3 cellular contexts compared by ENCODE assay signal in genomic region chr20:2248837-2249236, GRCh38.
TF ChIP-seq lines count a peak whose summit lies in the region.

No MANE protein-coding gene starts in this region.

TF ChIP-seq in HepG2, 621 proteins besides CTCF, POLR2A, EP300 and RAD21:
- no peak for TF ChIP-seq KAT8 (CRISPR knock-in tag; IDR thresholded peaks at IDR 0.05)
- TF ChIP-seq ZSCAN22 (CRISPR knock-in tag; IDR thresholded peaks at IDR 0.05): no peak
- TF ChIP-seq ZNF276 (CRISPR knock-in tag; IDR thresholded peaks at IDR 0.05; ENCODE audit: low read depth): no peak
- TF ChIP-seq KDM4B (CRISPR knock-in tag; IDR thresholded peaks at IDR 0.05): no peak
- TF ChIP-seq ZNF512 (CRISPR knock-in tag; IDR thresholded peaks at IDR 0.05): 0 out of 2 replicates have a peak, but pooled peaks have one; percentile 43
- no peak for TF ChIP-seq TARDBP (CRISPR knock-in tag; IDR thresholded peaks at IDR 0.05)
- 0 out of 2 replicates have a peak, but pooled peaks have one; percentile 50 for TF ChIP-seq ATM (IDR thresholded peaks at IDR 0.05; ENCODE audit: borderline replicate concordance)
- TF ChIP-seq DNMT3B (CRISPR knock-in tag; conservative IDR thresholded peaks at IDR 0.05): no peak
- no peak for TF ChIP-seq ZNF674 (CRISPR knock-in tag; IDR thresholded peaks at IDR 0.05; ENCODE audit: low read depth)
- TF ChIP-seq ZKSCAN5 (CRISPR knock-in tag; IDR thresholded peaks at IDR 0.05): no peak
- no peak for TF ChIP-seq ZNF570 (CRISPR knock-in tag; IDR thresholded peaks at IDR 0.05; ENCODE audit: borderline replicate concordance)
- no peak for TF ChIP-seq STAG1 (CRISPR knock-in tag; IDR thresholded peaks at IDR 0.05)
- no peak for TF ChIP-seq PBX2 (CRISPR knock-in tag; IDR thresholded peaks at IDR 0.05)
- TF ChIP-seq ZNF629 (CRISPR knock-in tag; conservative IDR thresholded peaks at IDR 0.05): no peak

TF ChIP-seq in HEK293, 187 proteins besides CTCF, POLR2A, EP300 and RAD21:
- no peak for TF ChIP-seq ZBTB7A (tag by site-specific recombination; IDR thresholded peaks at IDR 0.05; ENCODE audit: low read depth)
- TF ChIP-seq ZNF366 (tag by site-specific recombination; conservative IDR thresholded peaks at IDR 0.05): peak; percentile 83
- no peak for TF ChIP-seq HOXC10 (CRISPR knock-in tag; IDR thresholded peaks at IDR 0.05)
- peak; percentile 98 for TF ChIP-seq PRDM1 (tag by site-specific recombination; IDR thresholded peaks at IDR 0.05)
- no peak for TF ChIP-seq KLF1 (tag by site-specific recombination; IDR thresholded peaks at IDR 0.05)
- no peak for TF ChIP-seq INSM2 (tag by site-specific recombination; IDR thresholded peaks at IDR 0.05)
- TF ChIP-seq ZNF513 (tag by site-specific recombination; IDR thresholded peaks at IDR 0.05): no peak
- TF ChIP-seq ZNF146 (tag by site-specific recombination; IDR thresholded peaks at IDR 0.05): no peak
- TF ChIP-seq REST (tag by site-specific recombination; IDR thresholded peaks at IDR 0.05): no peak
- TF ChIP-seq GLI2 (tag by site-specific recombination; IDR thresholded peaks at IDR 0.05; ENCODE audit: borderline replicate concordance, low read depth): no peak
TF ChIP-seq in HEK293: peak in this region for 2.

TF ChIP-seq in K562, 482 proteins besides CTCF, POLR2A, EP300 and RAD21:
- TF ChIP-seq ADNP (tag; IDR thresholded peaks at IDR 0.05) (no peak), HMG20A (CRISPR knock-in tag; conservative IDR thresholded peaks at IDR 0.05) (no peak), ZNF512 (tag; IDR thresholded peaks at IDR 0.05) (peak; percentile 68)
TF ChIP-seq in K562: peak in this region for 1.
